ENCODE assay signal across 13 cellular contexts in the genomic region with DNA sequence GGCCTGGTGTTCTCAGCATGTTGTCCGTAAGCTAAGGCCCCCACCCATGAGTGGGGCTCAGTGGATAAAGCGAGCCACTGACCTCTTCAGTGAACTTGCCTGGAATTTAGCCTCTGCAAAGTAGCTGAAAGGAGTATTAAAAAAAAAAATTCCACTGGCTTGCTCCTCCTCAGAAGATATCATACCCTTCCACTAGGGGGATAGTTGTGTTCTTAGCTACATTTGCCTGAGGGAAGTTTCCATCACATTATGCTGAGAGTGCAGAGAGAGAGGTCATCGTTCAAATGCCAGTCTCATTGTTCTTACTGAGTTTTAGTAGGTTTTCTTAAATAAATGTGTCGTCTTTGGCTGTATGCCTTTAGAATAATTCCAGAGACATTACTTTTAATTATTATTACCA.
DNase-seq lines count a peak whose midpoint lies in the region; ATAC-seq and TF ChIP-seq lines count a peak whose summit lies in the region.
"Had no signal": no experiment of that assay in that cellular context is flagged by ENCODE, and none has a peak within 500 bp of the region (broad histone marks: within the 10 kb centered on the region; RNA-seq: fewer than 3 reads in every experiment).

No MANE protein-coding gene starts in this region.

- H3K9me3 ChIP-seq in BE2C (no peaks in the 10 kb centered on the region), OCI-LY1 (ENCODE audit: low read length) (no peaks in the 10 kb centered on the region)
- H3K9me3 ChIP-seq: gastrocnemius medialis, testis had no signal

- no peak for DNase-seq in BE2C
- DNase-seq in fibroblast of pulmonary artery (ENCODE audit: low read depth), result peak; percentile 26
- no peak for DNase-seq in anterior cingulate cortex (lab: John Stamatoyannopoulos, UW)
- no peak for DNase-seq in NCI-H510A (lab: John Stamatoyannopoulos, UW)
- DNase-seq: CD8-positive, alpha-beta memory T cell; gastrocnemius medialis; mucosa of descending colon; testis had no signal

- no peak overlapping the region for H3K4me2 ChIP-seq in OCI-LY1 (ENCODE audit: low read length)

- H3K9me2 ChIP-seq in OCI-LY1 (ENCODE audit: low read depth, low read length), result no peaks in the 10 kb centered on the region

- TF ChIP-seq CTCF in BE2C (IDR thresholded peaks at IDR 0.05; ENCODE audit: low read depth, low read length) (peak; percentile 59), OCI-LY1 (IDR thresholded peaks at IDR 0.05; ENCODE audit: low read length) (peak; percentile 29; the same call in 1 of the 2 replicates), fibroblast of pulmonary artery (IDR thresholded peaks at IDR 0.05; ENCODE audit: low read length, missing control alignments) (peak; percentile 42)

- H3K9ac ChIP-seq in OCI-LY1 (ENCODE audit: low read length), result no peak overlapping the region

- no peak overlapping the region for H2AFZ ChIP-seq in OCI-LY1 (ENCODE audit: low read length)

- ATAC-seq in GM19351 (IDR thresholded peaks at IDR 0.05; ENCODE audit: unreplicated experiment), result peak; percentile 68
- no peak for ATAC-seq in HG02642 (IDR thresholded peaks at IDR 0.05; ENCODE audit: poor library complexity, unreplicated experiment)
- no peak for ATAC-seq in HG02840 (IDR thresholded peaks at IDR 0.05; ENCODE audit: low FRiP score, unreplicated experiment)
- ATAC-seq: gastrocnemius medialis, mucosa of descending colon, Panc1 had no signal

- no peaks in the 10 kb centered on the region for H3K4me1 ChIP-seq in BE2C
- H3K4me1 ChIP-seq in OCI-LY1 (ENCODE audit: insufficient read depth, low read length, severe bottlenecking), result no peaks in the 10 kb centered on the region
- H3K4me1 ChIP-seq: gastrocnemius medialis, testis had no signal

- no peaks in the 10 kb centered on the region for H3F3A ChIP-seq in OCI-LY1 (ENCODE audit: insufficient read depth, low read length)

- no peaks in the 10 kb centered on the region for H4K20me1 ChIP-seq in OCI-LY1 (ENCODE audit: insufficient read depth, low read length)

- no peaks in the 10 kb centered on the region for H3K79me2 ChIP-seq in OCI-LY1 (ENCODE audit: insufficient read depth, low read length)

- no peak overlapping the region for H3K27ac ChIP-seq in OCI-LY1 (ENCODE audit: low read depth, low read length, poor library complexity, severe bottlenecking)
- H3K27ac ChIP-seq: gastrocnemius medialis, testis had no signal

- H3K36me3 ChIP-seq in BE2C (no peaks in the 10 kb centered on the region), OCI-LY1 (ENCODE audit: insufficient read depth, low read length) (no peaks in the 10 kb centered on the region)
- H3K36me3 ChIP-seq: gastrocnemius medialis had no signal

- H3K4me3 ChIP-seq in BE2C (ENCODE audit: low read depth, low read length) (no peak overlapping the region), OCI-LY1 (ENCODE audit: low read depth, low read length, poor library complexity, severe bottlenecking) (no peak overlapping the region), fibroblast of pulmonary artery (replicated peaks; ENCODE audit: low read depth, low read length) (no peak overlapping the region)
- H3K4me3 ChIP-seq: gastrocnemius medialis, mucosa of descending colon, testis had no signal

- no peaks in the 10 kb centered on the region for H3K27me3 ChIP-seq in BE2C
- no peaks in the 10 kb centered on the region for H3K27me3 ChIP-seq in OCI-LY1 (ENCODE audit: insufficient read depth, low read length)
- H3K27me3 ChIP-seq: gastrocnemius medialis, testis had no signal
